In the genomic region with DNA sequence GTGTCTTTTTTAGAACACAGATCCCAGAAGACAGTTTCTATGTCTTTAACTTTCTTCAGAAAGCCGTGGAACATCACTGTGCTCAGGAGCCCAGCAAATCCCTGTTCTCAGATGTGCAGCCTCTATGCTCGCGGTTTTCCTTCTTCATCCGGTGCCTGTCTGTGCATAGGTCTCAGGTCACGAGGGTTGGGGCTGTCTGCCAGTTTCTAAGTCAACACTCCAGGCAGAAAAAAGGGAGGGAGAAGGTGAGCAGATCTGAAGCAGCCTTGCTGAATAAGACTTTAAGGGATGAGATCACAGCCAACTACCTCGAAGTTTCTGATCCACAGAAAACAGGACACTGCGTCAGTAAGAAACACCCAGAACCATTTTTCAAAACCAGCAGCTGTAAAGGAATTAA, we compare ENCODE assay signal across 17 cellular contexts.
DNase-seq lines count a peak whose midpoint lies in the region; ATAC-seq and TF ChIP-seq lines count a peak whose summit lies in the region.
"Had no signal": no experiment of that assay in that cellular context is flagged by ENCODE, and none has a peak within 500 bp of the region (broad histone marks: within the 10 kb centered on the region; RNA-seq: fewer than 3 reads in every experiment).

No MANE protein-coding gene starts in this region.

- no peak overlapping the region for H2AK5ac ChIP-seq in mesenchymal stem cell (ENCODE audit: low read length, severe bottlenecking)

- no peaks in the 10 kb centered on the region for H3K79me1 ChIP-seq in mesenchymal stem cell (replicated peaks; ENCODE audit: low read length, poor library complexity, severe bottlenecking)

- no peak for TF ChIP-seq POLR2A in stomach (IDR thresholded peaks at IDR 0.05)

- no peak overlapping the region for H4K8ac ChIP-seq in mesenchymal stem cell (ENCODE audit: low read length)

- no peaks in the 10 kb centered on the region for H3K4me1 ChIP-seq in stomach
- H3K4me1 ChIP-seq in mesenchymal stem cell (ENCODE audit: control insufficient read depth, insufficient read depth, low read depth, low read length): no peaks in the 10 kb centered on the region
- H3K4me1 ChIP-seq: BE2C had no signal

- TF ChIP-seq EP300 in stomach (IDR thresholded peaks at IDR 0.05): no peak

- WGBS in stomach, 5 donors: 46 to 63% (median 51%) methylated on average over 7 of the region's 7 CpGs
- 72% methylated on average over 7 of the region's 7 CpGs for whole genome bisulfite sequencing in mesenchymal stem cell

- no peak overlapping the region for H3K9ac ChIP-seq in mesenchymal stem cell (ENCODE audit: low read length)

- no peak overlapping the region for H3K4me2 ChIP-seq in mesenchymal stem cell (ENCODE audit: low read length, poor library complexity, severe bottlenecking)

- H3K27ac ChIP-seq in angular gyrus (ENCODE audit: low read depth, low read length) (peak overlapping the region; percentile 38), stomach (no peak overlapping the region), mesenchymal stem cell (ENCODE audit: low read length, poor library complexity, severe bottlenecking) (no peak overlapping the region)

- H3K36me3 ChIP-seq in stomach (no peaks in the 10 kb centered on the region), mesenchymal stem cell (ENCODE audit: control insufficient read depth in 1 of 2, insufficient read depth in 2 of 2, low read depth in 1 of 2, low read length in 2 of 2) (no peaks in the 10 kb centered on the region)
- H3K36me3 ChIP-seq: BE2C had no signal

- H3K14ac ChIP-seq in mesenchymal stem cell (ENCODE audit: low read length in 2 of 2): no peak overlapping the region

- H3K9me3 ChIP-seq in stomach (no peaks in the 10 kb centered on the region), mesenchymal stem cell (ENCODE audit: control insufficient read depth, low read length) (no peaks in the 10 kb centered on the region)
- H3K9me3 ChIP-seq: BE2C had no signal

- no peak overlapping the region for H2BK5ac ChIP-seq in mesenchymal stem cell (ENCODE audit: low read depth, low read length, poor library complexity, severe bottlenecking)

- DNase-seq in DMS153 (lab: John Stamatoyannopoulos, UW): peak; percentile 20
- no peak for DNase-seq in DMS153 treated with DMSO at 0.1 percent for 48 hours (lab: John Stamatoyannopoulos, UW; ENCODE audit: unreplicated experiment)
- DNase-seq in NCI-H2029 treated with DMSO at 0.1 percent for 48 hours (lab: John Stamatoyannopoulos, UW): peak; percentile 50
- peak; percentile 31 for DNase-seq in stomach
- no peak for DNase-seq in mesenchymal stem cell
- no peak for DNase-seq in hepatic stellate cell (ENCODE audit: low spot score)
- DNase-seq: 8988T; BE2C; CD4-positive, alpha-beta T cell; HFFc6; MV-4-11; NCI-H1417; NCI-H187 treated with DMSO at 0.1 percent for 48 hours; NCI-H345; SW 1271 had no signal

- H2BK120ac ChIP-seq in mesenchymal stem cell (ENCODE audit: low read depth, low read length): no peak overlapping the region

- H3K4ac ChIP-seq in mesenchymal stem cell (ENCODE audit: low read depth in 1 of 2, low read length in 2 of 2): no peak overlapping the region

- H3K18ac ChIP-seq in mesenchymal stem cell (ENCODE audit: low read depth in 1 of 2, low read length in 2 of 2): no peak overlapping the region

- no peak for ATAC-seq in GM21529 (IDR thresholded peaks at IDR 0.05; ENCODE audit: unreplicated experiment)

- H3K23ac ChIP-seq in mesenchymal stem cell (ENCODE audit: low read length in 2 of 2): no peak overlapping the region

- no peak for TF ChIP-seq CTCF in stomach (IDR thresholded peaks at IDR 0.05)

- H3K27me3 ChIP-seq in stomach: peaks cover 0 to 75% (median 7%) of the 10 kb centered on the region in 3 donors
- H3K27me3 ChIP-seq in mesenchymal stem cell (ENCODE audit: control insufficient read depth in 1 of 2, insufficient read depth in 1 of 2, low read length in 2 of 2): peaks cover 21 to 84% of the 10 kb centered on the region in 2 experiments

- H2BK12ac ChIP-seq in mesenchymal stem cell (ENCODE audit: low read length in 2 of 2): no peak overlapping the region

- no peak overlapping the region for H2AFZ ChIP-seq in mesenchymal stem cell (ENCODE audit: low read depth, low read length)

- H4K91ac ChIP-seq in mesenchymal stem cell (ENCODE audit: low read length): no peak overlapping the region

- H3K4me3 ChIP-seq in stomach (no peak overlapping the region), mesenchymal stem cell (ENCODE audit: insufficient read depth in 1 of 2, low read depth in 1 of 2, low read length in 2 of 2) (no peak overlapping the region)

- intact Hi-C loops in stomach (cut with DNase I; ENCODE audit: low total_unique reads): no loop called here

- H2BK15ac ChIP-seq in mesenchymal stem cell (ENCODE audit: low read depth, poor library complexity, severe bottlenecking): no peak overlapping the region

Comparison
In these comparisons a context has a peak if more than half of its experiments do, and no peak if none do; other contexts are left out.
1. DNase-seq: peak in DMS153 (single experiment), NCI-H2029 treated with DMSO at 0.1 percent for 48 hours (single experiment) and stomach (single experiment); none in DMS153 treated with DMSO at 0.1 percent for 48 hours (single experiment), mesenchymal stem cell (single experiment) and hepatic stellate cell (single experiment).